Comparison of ENCODE assay signal across 11 cellular contexts in the genomic region with DNA sequence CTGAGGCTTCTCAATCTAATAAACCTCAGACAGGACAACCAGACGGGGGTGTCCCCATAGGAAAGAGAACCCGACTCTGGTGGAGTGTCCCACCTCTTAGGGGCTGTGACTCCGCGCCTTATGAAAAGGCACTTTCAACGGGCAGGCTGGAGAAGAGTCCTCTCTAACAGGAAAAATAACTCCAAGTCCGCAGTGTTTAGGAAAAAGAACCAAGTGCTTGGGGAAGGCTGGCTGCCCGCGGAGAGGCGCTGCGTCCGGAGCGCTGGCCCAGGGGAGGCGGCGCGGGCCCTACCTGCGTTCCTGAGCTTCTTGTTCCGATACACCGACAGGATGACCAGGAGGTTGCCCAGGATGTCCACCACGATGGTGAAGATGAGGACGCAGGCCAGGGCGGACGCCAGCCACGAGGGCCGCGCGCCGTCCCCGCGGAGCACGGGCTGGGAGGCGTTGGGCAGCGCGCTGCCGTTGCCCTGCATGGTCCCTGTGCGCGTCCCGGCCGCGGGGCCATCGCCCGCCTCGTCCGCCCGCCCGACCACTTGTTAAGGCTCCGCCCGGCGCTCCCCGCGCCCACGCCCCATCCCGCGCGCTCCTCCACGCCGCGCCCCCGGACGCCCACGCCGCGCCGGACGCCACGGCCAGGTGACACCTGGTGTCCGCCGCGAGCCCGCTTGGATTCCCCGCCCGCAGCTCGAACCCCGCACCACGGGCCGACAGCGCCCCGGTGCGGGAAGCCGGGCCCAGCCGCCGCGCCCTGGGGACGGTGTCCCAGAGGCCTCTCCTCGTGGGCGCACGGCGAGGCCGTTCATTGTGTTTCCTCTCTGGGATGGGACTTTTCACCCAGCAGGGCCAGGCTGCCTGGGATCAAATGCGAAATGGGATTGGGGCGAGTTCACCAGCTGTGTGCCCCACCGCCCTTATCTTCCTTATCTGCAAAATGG. TPM values are rescaled to one million over a fixed set of nuclear protein-coding genes. Genes with fewer than 3 reads are reported as not detected.
DNase-seq lines count a peak whose midpoint lies in the region; ATAC-seq and TF ChIP-seq lines count a peak whose summit lies in the region.
"Had no signal": no experiment of that assay in that cellular context is flagged by ENCODE, and none has a peak within 500 bp of the region (broad histone marks: within the 10 kb centered on the region; RNA-seq: fewer than 3 reads in every experiment).

Gene MTNR1A (minus strand): TSS at position 678 of the 938 bp plus-strand sequence. CDS start 202 bp downstream, at position 476.

- H3K27ac Mint-ChIP-seq in stimulated activated effector memory CD8-positive, alpha-beta T cell treated with anti-CD3 and anti-CD28 coated beads, Interleukin-12 subunit alpha, Interleukin-12 subunit beta, amount 100 ng/mL, for 72 hours, result no peak within 1 kb of the TSS
- no peak within 1 kb of the TSS for H3K27ac Mint-ChIP-seq in immature natural killer cell

- in situ Hi-C loops in KBM-7 (cut with MboI; ENCODE audit: low pct_unique_long_range_greater_than_20kb, low sequenced_read_pairs), result no loop called here

- H3K27ac ChIP-seq in left ventricle myocardium inferior (replicated peaks), result no peak within 1 kb of the TSS
- no peak within 1 kb of the TSS for H3K27ac ChIP-seq in lower lobe of right lung
- H3K27ac ChIP-seq: vagina had no signal

- H3K9me3 ChIP-seq in left ventricle myocardium inferior (replicated peaks), result peaks cover 5% of the 10 kb centered on the region
- H3K9me3 ChIP-seq in lower lobe of right lung, result no peaks in the 10 kb centered on the region
- H3K9me3 ChIP-seq: vagina had no signal

- H3K27me3 Mint-ChIP-seq in immature natural killer cell (ENCODE audit: low read depth in 3 of 3), result peaks cover 4 to 8% (median 5%) of the 10 kb centered on the region in 3 donors

- H3K36me3 Mint-ChIP-seq in stimulated activated effector memory CD8-positive, alpha-beta T cell treated with anti-CD3 and anti-CD28 coated beads, Interleukin-12 subunit alpha, Interleukin-12 subunit beta, amount 100 ng/mL, for 72 hours, result no peaks in the 10 kb centered on the region
- peaks cover 0 to 3% (median 3%) of the 10 kb centered on the region in 3 donors for H3K36me3 Mint-ChIP-seq in immature natural killer cell

- no peaks in the 10 kb centered on the region for H3K4me1 Mint-ChIP-seq in stimulated activated effector memory CD8-positive, alpha-beta T cell treated with anti-CD3 and anti-CD28 coated beads, Interleukin-12 subunit alpha, Interleukin-12 subunit beta, amount 100 ng/mL, for 72 hours
- H3K4me1 Mint-ChIP-seq in immature natural killer cell, result no peaks in the 10 kb centered on the region

- peak within 1 kb of the TSS; percentile 56 for H3K4me3 ChIP-seq in left ventricle myocardium inferior
- peak within 1 kb of the TSS; percentile 17 to 26 for H3K4me3 ChIP-seq in cardiac fibroblast (replicated peaks in 1 of 2; ENCODE audit: low read depth in 2 of 2, low read length in 2 of 2)
- H3K4me3 ChIP-seq in lower lobe of right lung, result peak within 1 kb of the TSS; percentile 40

- TF ChIP-seq CTCF in left ventricle myocardium inferior (IDR thresholded peaks at IDR 0.05; ENCODE audit: borderline replicate concordance) (no peak), cardiac fibroblast (IDR thresholded peaks at IDR 0.05; ENCODE audit: low read depth, low read length) (no peak), lower lobe of right lung (IDR thresholded peaks at IDR 0.05) (no peak)

- H3K36me3 ChIP-seq in left ventricle myocardium inferior (no peaks in the 10 kb centered on the region), lower lobe of right lung (no peaks in the 10 kb centered on the region)
- H3K36me3 ChIP-seq: vagina had no signal

- intact Hi-C loops in left ventricle myocardium inferior (cut with micrococcal nuclease) (no loop called here), left ventricle myocardium superior (cut with micrococcal nuclease) (no loop called here), lower lobe of right lung (cut with DNase I) (no loop called here)

- no peak within 1 kb of the TSS for H3K4me3 Mint-ChIP-seq in stimulated activated effector memory CD8-positive, alpha-beta T cell treated with anti-CD3 and anti-CD28 coated beads, Interleukin-12 subunit alpha, Interleukin-12 subunit beta, amount 100 ng/mL, for 72 hours
- no peak within 1 kb of the TSS for H3K4me3 Mint-ChIP-seq in immature natural killer cell

- DNase-seq in left ventricle myocardium inferior, result no peak
- DNase-seq in left ventricle myocardium superior, result no peak
- peak in 1 of 2 donors; percentile 22 for DNase-seq in cardiac fibroblast (ENCODE audit: low read depth in 2 of 2)
- DNase-seq in lower lobe of right lung, result no peak
- DNase-seq in KBM-7, result no peak
- DNase-seq in NCI-H1105 treated with DMSO at 0.1 percent for 48 hours (lab: John Stamatoyannopoulos, UW), result no peak
- no peak for DNase-seq in stimulated activated effector memory CD8-positive, alpha-beta T cell treated with anti-CD3 and anti-CD28 coated beads, Interleukin-12 subunit alpha, Interleukin-12 subunit beta, amount 100 ng/mL, for 72 hours (ENCODE audit: low spot score in 2 of 2)
- no peak for DNase-seq in immature natural killer cell
- DNase-seq: right cardiac atrium had no signal

- no peaks in the 10 kb centered on the region for H3K9me3 Mint-ChIP-seq in stimulated activated effector memory CD8-positive, alpha-beta T cell treated with anti-CD3 and anti-CD28 coated beads, Interleukin-12 subunit alpha, Interleukin-12 subunit beta, amount 100 ng/mL, for 72 hours
- peaks cover 0 to 18% (median 4%) of the 10 kb centered on the region in 6 donors for H3K9me3 Mint-ChIP-seq in immature natural killer cell

- H3K4me1 ChIP-seq in left ventricle myocardium inferior (peaks cover 11% of the 10 kb centered on the region), lower lobe of right lung (no peaks in the 10 kb centered on the region)

- no peak for ATAC-seq in left ventricle myocardium superior
- peak; percentile 56 to 68 for ATAC-seq in lower lobe of right lung
- ATAC-seq in stimulated activated effector memory CD8-positive, alpha-beta T cell treated with anti-CD3 and anti-CD28 coated beads, Interleukin-12 subunit alpha, Interleukin-12 subunit beta, amount 100 ng/mL, for 72 hours, result no peak
- ATAC-seq: right cardiac atrium had no signal

- H3K27me3 ChIP-seq in left ventricle myocardium inferior (ENCODE audit: low read depth) (peaks cover 76% of the 10 kb centered on the region), lower lobe of right lung (ENCODE audit: low read depth) (peaks cover 30% of the 10 kb centered on the region)
- H3K27me3 ChIP-seq: vagina had no signal

RNA-seq across cellular contexts. Expression of gene MTNR1A, which starts in this region (rescaled TPM):
- not detected for total RNA-seq in left ventricle myocardium inferior
- total RNA-seq in left ventricle myocardium superior, result not detected
- not detected for total RNA-seq in lower lobe of right lung
- polyA plus RNA-seq in immature natural killer cell, result not detected
- total RNA-seq: M059J, right cardiac atrium, vagina had no signal
- polyA plus RNA-seq: right cardiac atrium had no signal

Comparison
In these comparisons a context has a peak if more than half of its experiments do, and no peak if none do; other contexts are left out.
1. Peak in ATAC-seq and H3K4me3 ChIP-seq in lower lobe of right lung; RNA of the gene not detected or under 1 TPM.